Comparison of ENCODE assay signal across 8 cellular contexts in the genomic region with DNA sequence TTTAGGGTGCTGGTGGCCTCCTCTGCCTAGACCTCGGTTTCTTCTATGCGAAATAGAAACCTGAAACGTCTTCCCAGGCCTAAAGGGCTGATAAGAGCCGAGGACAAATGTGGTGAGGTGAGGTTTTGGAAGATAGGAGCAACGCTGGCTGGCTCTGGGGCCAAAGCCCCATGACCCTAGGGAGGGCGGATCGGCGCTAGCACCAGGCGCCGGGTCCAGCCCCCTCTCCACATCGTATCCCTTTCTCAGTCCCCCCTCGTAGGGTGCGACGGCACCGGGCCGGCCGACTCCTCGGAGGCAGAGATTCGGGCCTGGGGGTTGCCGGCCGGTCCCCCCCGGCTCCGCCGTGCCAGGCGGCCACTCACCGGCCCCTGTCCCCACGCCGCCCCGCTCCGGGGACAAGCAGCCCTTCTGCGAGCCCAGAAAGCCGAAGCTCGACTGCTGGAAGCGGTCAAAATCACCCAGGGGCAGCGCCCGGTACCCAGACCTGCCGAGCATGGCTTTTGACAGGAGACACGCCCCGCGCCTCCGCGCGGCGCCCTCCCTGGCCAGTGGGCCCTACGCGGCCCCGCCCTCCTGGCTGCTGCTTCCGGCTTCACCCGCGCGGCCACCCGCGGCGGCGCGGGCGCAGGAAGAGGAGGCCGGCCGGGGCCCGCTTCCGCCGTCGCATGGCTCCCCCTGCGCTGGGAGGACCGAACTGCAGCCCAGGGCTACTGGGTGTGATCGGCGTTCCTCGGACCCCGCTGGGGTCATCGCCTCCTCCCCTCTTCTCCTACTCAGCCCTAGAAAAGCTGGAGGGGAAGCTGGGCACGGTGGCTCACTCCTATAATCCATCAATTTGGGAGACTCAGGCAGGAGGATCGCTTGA.
DNase-seq lines count a peak whose midpoint lies in the region; ATAC-seq and TF ChIP-seq lines count a peak whose summit lies in the region.

A gene with protein sequence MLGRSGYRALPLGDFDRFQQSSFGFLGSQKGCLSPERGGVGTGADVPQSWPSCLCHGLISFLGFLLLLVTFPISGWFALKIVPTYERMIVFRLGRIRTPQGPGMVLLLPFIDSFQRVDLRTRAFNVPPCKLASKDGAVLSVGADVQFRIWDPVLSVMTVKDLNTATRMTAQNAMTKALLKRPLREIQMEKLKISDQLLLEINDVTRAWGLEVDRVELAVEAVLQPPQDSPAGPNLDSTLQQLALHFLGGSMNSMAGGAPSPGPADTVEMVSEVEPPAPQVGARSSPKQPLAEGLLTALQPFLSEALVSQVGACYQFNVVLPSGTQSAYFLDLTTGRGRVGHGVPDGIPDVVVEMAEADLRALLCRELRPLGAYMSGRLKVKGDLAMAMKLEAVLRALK (minus strand): TSS at position 570 of the 868 bp plus-strand sequence. CDS start 72 bp downstream, at position 498.

- H3K36me3 ChIP-seq in OCI-LY3 (replicated peaks; ENCODE audit: low read depth, low read length) = peaks cover 9% of the 10 kb centered on the region

- ATAC-seq in GM21381 (IDR thresholded peaks at IDR 0.05; ENCODE audit: unreplicated experiment) = peak; percentile 71

- H2AFZ ChIP-seq in OCI-LY3 (ENCODE audit: low read depth, low read length) = peak within 1 kb of the TSS; percentile 44; the same call in 1 of the 2 replicates

- DNase-seq in D341Med (ENCODE audit: low spot score) (peak; percentile 99), HUDEP-2 (lab: John Stamatoyannopoulos, UW; ENCODE audit: unreplicated experiment in 76 of 76) (peak in 74 of 76 experiments; percentile 39 to 95 (median 89)), epidermal melanocyte (ENCODE audit: insufficient read length, low spot score) (peak; percentile 93), middle frontal gyrus (ENCODE audit: extremely low spot score, low spot score) (peak; percentile 80)
- DNase-seq in activated CD8-positive, alpha-beta memory T cell treated with anti-CD3 and anti-CD28 coated beads, Interleukin-2, amount 50 U/mL, for 48 hours = peak; percentile 100
- DNase-seq in stimulated activated CD8-positive, alpha-beta memory T cell treated with anti-CD3 and anti-CD28 coated beads, Interleukin-2, amount 100 ng/mL, for 1 hour (ENCODE audit: low read depth in 2 of 2) = peak; percentile 83 to 89

- peak within 1 kb of the TSS; percentile 91 for H3K27ac ChIP-seq in OCI-LY3 (ENCODE audit: low read length)

- peak within 1 kb of the TSS; percentile 76 for H3K9ac ChIP-seq in OCI-LY3 (ENCODE audit: low read length)

- peaks cover 56% of the 10 kb centered on the region for H3K79me2 ChIP-seq in OCI-LY3 (ENCODE audit: low read length)

- TF ChIP-seq CTCF in OCI-LY3 (IDR thresholded peaks at IDR 0.05; ENCODE audit: low read depth, low read length) = peak; percentile 81

- H3K4me2 ChIP-seq in OCI-LY3 (ENCODE audit: low read length) = peak within 1 kb of the TSS; percentile 89

- H3K4me3 ChIP-seq in OCI-LY3 (ENCODE audit: low read length) = peak within 1 kb of the TSS; percentile 88

- peaks cover 8% of the 10 kb centered on the region; the same call in 1 of the 2 replicates for H4K20me1 ChIP-seq in OCI-LY3 (ENCODE audit: insufficient read depth, low read length)

- no peaks in the 10 kb centered on the region for H3K27me3 ChIP-seq in OCI-LY3 (ENCODE audit: low read depth, low read length)

- peaks cover 77% of the 10 kb centered on the region for H3K4me1 ChIP-seq in OCI-LY3 (ENCODE audit: low read length)

- H3K9me3 ChIP-seq in OCI-LY3 (ENCODE audit: insufficient read depth, low read length) = no peaks in the 10 kb centered on the region

Comparison
In these comparisons a context has a peak if more than half of its experiments do, and no peak if none do; other contexts are left out.
1. Peak in every context shown above with its lines: DNase-seq, ATAC-seq, H3K4me3 ChIP-seq and H3K27ac ChIP-seq.